8 cellular contexts compared by ENCODE assay signal in genomic region chr6:163457637-163458561, GRCh38. TPM values are rescaled to one million over a fixed set of nuclear protein-coding genes. Genes with fewer than 3 reads are reported as not detected.
DNase-seq lines count a peak whose midpoint lies in the region; ATAC-seq and TF ChIP-seq lines count a peak whose summit lies in the region.

No MANE protein-coding gene starts in this region.

- H4K91ac ChIP-seq in trophoblast cell (ENCODE audit: low read depth, low read length): no peak overlapping the region

- H3K14ac ChIP-seq in trophoblast cell (ENCODE audit: low read length): no peak overlapping the region

- H4K12ac ChIP-seq in trophoblast cell (ENCODE audit: low read depth, low read length): no peak overlapping the region

- H3K18ac ChIP-seq in trophoblast cell (ENCODE audit: low read length): no peak overlapping the region

- H3K36me3 ChIP-seq in Panc1 (ENCODE audit: control insufficient read depth, insufficient read depth, low read length) (no peaks in the 10 kb centered on the region), trophoblast cell (ENCODE audit: control insufficient read depth in 1 of 2, insufficient read depth in 2 of 2, low read length in 2 of 2) (peaks cover 2 to 4% of the 10 kb centered on the region in 2 experiments), endodermal cell (ENCODE audit: control insufficient read depth, insufficient read depth, low read length) (peaks cover 18% of the 10 kb centered on the region)

- TF ChIP-seq CTCF in Panc1 (IDR thresholded peaks at IDR 0.05): no peak
- TF ChIP-seq CTCF in endodermal cell (conservative IDR thresholded peaks at IDR 0.05): no peak

- H3K4me1 Mint-ChIP-seq in endodermal cell: peaks cover 25% of the 10 kb centered on the region

- in situ Hi-C loops in Panc1 (cut with HindIII; ENCODE audit: low pct_unique_long_range_greater_than_20kb, low sequenced_read_pairs): no loop called here

- H3K27me3 ChIP-seq in Panc1 (ENCODE audit: control insufficient read depth, insufficient read depth, low read length): no peaks in the 10 kb centered on the region
- H3K27me3 ChIP-seq in trophoblast cell (ENCODE audit: insufficient read depth, low read length): no peaks in the 10 kb centered on the region
- H3K27me3 ChIP-seq in endodermal cell (ENCODE audit: control insufficient read depth, insufficient read depth, low read length, poor library complexity, severe bottlenecking): no peaks in the 10 kb centered on the region

- H3K9me3 Mint-ChIP-seq in endodermal cell: no peaks in the 10 kb centered on the region

- POLR2A ChIA-PET in Panc1 (lab: Charles Lee): no interaction called here

- H3K27me3 Mint-ChIP-seq in endodermal cell (ENCODE audit: insufficient read depth): peaks cover 16% of the 10 kb centered on the region

- DNase-seq in Panc1 (ENCODE audit: low read depth, low spot score): peak; percentile 15
- DNase-seq in trophoblast cell: peak; percentile 88 to 91
- DNase-seq in germinal center (ENCODE audit: low spot score): no peak
- no peak for DNase-seq in NCI-H2081 (lab: John Stamatoyannopoulos, UW)
- DNase-seq in endodermal cell: no peak
- no peak for DNase-seq in NCI-H748 treated with DMSO at 0.1 percent for 48 hours (lab: John Stamatoyannopoulos, UW)

- WGBS in trophoblast cell (ENCODE audit: extremely low coverage, insufficient coverage, insufficient read length): no CpG with 5 or more reads among the region's 3 CpGs
- WGBS in endodermal cell (ENCODE audit: insufficient coverage in 1 of 2, insufficient read length in 1 of 2), 2 experiments: 89 to 91% methylated on average over 1 to 3 of the region's 3 CpGs

- H3K9me3 ChIP-seq in Panc1 (ENCODE audit: control insufficient read depth, insufficient read depth, low read depth, low read length) (no peaks in the 10 kb centered on the region), trophoblast cell (ENCODE audit: insufficient read depth, low read depth, low read length) (no peaks in the 10 kb centered on the region), endodermal cell (ENCODE audit: control insufficient read depth, low read length) (no peaks in the 10 kb centered on the region)

- no peaks in the 10 kb centered on the region for H3K79me1 ChIP-seq in trophoblast cell (ENCODE audit: low read length)

- intact Hi-C loops in Panc1 (cut with micrococcal nuclease; ENCODE audit: unreplicated experiment): no loop called here

- no peak overlapping the region for H2AK5ac ChIP-seq in trophoblast cell (ENCODE audit: low read length)

- H3K27ac Mint-ChIP-seq in endodermal cell: no peak overlapping the region

- peaks cover 6% of the 10 kb centered on the region for H3K79me2 ChIP-seq in trophoblast cell (ENCODE audit: control insufficient read depth, insufficient read depth, low read length, poor library complexity)

- ATAC-seq in GM18867 (IDR thresholded peaks at IDR 0.05; ENCODE audit: unreplicated experiment): peak; percentile 33
- peak; percentile 63 for ATAC-seq in Panc1
- ATAC-seq in esophagus mucosa: peak; percentile 60

- CTCF ChIA-PET in Panc1 (lab: Charles Lee): no interaction called here

- peak overlapping the region; percentile 75 for H3K4ac ChIP-seq in trophoblast cell (ENCODE audit: low read depth, low read length)

- no peak overlapping the region for H3K27ac ChIP-seq in Panc1 (ENCODE audit: low read length)
- H3K27ac ChIP-seq in trophoblast cell (ENCODE audit: low read depth, low read length): no peak overlapping the region
- no peak overlapping the region for H3K27ac ChIP-seq in endodermal cell (ENCODE audit: low read depth, low read length)

- H3K4me1 ChIP-seq in Panc1 (ENCODE audit: control insufficient read depth, insufficient read depth, low read length) (peaks cover 26% of the 10 kb centered on the region), trophoblast cell (ENCODE audit: control insufficient read depth in 1 of 2, insufficient read depth in 2 of 2, low read length in 2 of 2) (peaks cover 0 to 3% of the 10 kb centered on the region in 2 experiments), endodermal cell (ENCODE audit: control insufficient read depth, insufficient read depth, low read length) (no peaks in the 10 kb centered on the region)

- H3K9ac ChIP-seq in trophoblast cell (ENCODE audit: low read length): no peak overlapping the region
- H3K9ac ChIP-seq in endodermal cell (ENCODE audit: extremely low read depth, low read length, poor library complexity, severe bottlenecking): no peak overlapping the region

- no peak overlapping the region for H3K4me3 Mint-ChIP-seq in endodermal cell

- H4K8ac ChIP-seq in trophoblast cell (ENCODE audit: low read depth, low read length): no peak overlapping the region

- H3K23ac ChIP-seq in trophoblast cell (ENCODE audit: low read length): no peak overlapping the region

- H2BK12ac ChIP-seq in trophoblast cell (ENCODE audit: low read length): no peak overlapping the region

- no TSS peak for BruUV-seq in Panc1 (replicated peaks; lab: Mats Ljungman, UMichigan)

- H3K4me2 ChIP-seq in trophoblast cell (ENCODE audit: low read length): no peak overlapping the region

- H3K36me3 Mint-ChIP-seq in endodermal cell (ENCODE audit: low read depth): peaks cover 8% of the 10 kb centered on the region

- no peak overlapping the region for H2BK120ac ChIP-seq in trophoblast cell (ENCODE audit: insufficient read depth, low read length, poor library complexity)

- H2AFZ ChIP-seq in trophoblast cell (ENCODE audit: insufficient read depth, low read length, poor library complexity): no peak overlapping the region

- no peak overlapping the region for H3K4me3 ChIP-seq in Panc1 (ENCODE audit: low read depth in 2 of 2, low read length in 2 of 2)
- no peak overlapping the region for H3K4me3 ChIP-seq in trophoblast cell (ENCODE audit: low read depth, low read length)
- H3K4me3 ChIP-seq in endodermal cell (ENCODE audit: low read length): no peak overlapping the region

- H2BK5ac ChIP-seq in trophoblast cell (ENCODE audit: low read depth, low read length, poor library complexity): no peak overlapping the region

RNA-seq across cellular contexts. Expression of gene QKI, which starts 43.4 kb away (rescaled TPM):
- total RNA-seq in Panc1 (2021; ENCODE audit: unreplicated experiment) (176 TPM), esophagus mucosa (39.6 TPM), endodermal cell (100 to 1,000 TPM in 1 of 2 donors, 10 to 100 TPM in 1; 93.3 to 107 TPM)
- 81.4 TPM for polyA plus RNA-seq in Panc1 (2012; ENCODE audit: insufficient read length)
- polyA plus RNA-seq in trophoblast cell (2013): 142 TPM in 2 replicates
- 258 TPM for polyA plus RNA-seq in endodermal cell (2013, experiment 1 of 2)
- 233 TPM for polyA plus RNA-seq in endodermal cell (2013, experiment 2 of 2)

Comparison
In these comparisons a context has a peak if more than half of its experiments do, and no peak if none do; other contexts are left out.
1. DNase-seq: peak in Panc1 (single experiment) and trophoblast cell (2 of 2); none in germinal center (single experiment), NCI-H2081 (0 of 2), endodermal cell (single experiment) and NCI-H748 treated with DMSO at 0.1 percent for 48 hours (single experiment).
2. Peak in every context shown above with its lines, with median percentiles within 50 percentile points of each other: ATAC-seq.